Comparison of ENCODE assay signal across 2 cellular contexts in the genomic region with DNA sequence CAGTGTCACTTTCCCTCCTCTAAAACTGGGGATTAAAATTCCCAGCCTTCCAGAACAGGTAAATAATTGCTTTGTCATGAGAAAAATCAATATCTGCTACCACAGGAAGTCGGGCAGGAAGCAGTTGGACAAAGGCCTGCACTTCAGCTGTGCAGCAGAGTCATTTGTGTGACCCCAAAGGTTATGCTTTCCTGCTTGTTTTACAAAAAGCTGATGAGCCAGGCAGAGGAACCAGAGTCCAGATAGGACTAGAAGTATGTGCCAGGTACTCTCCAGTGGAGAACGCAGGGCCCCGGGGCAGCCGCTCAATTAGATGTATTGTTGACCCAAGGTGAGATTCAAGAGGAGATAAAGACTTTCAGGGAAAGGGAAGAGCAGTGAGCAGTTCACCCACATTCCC.
TF ChIP-seq lines count a peak whose summit lies in the region.

No MANE protein-coding gene starts in this region.

TF ChIP-seq in IMR-90, 13 proteins besides CTCF, POLR2A, EP300 and RAD21 (continued from another document):
- no peak for TF ChIP-seq MAZ (IDR thresholded peaks at IDR 0.05; ENCODE audit: borderline replicate concordance, low read depth, low read length)
- 0 out of 2 replicates have a peak, but pooled peaks have one; percentile 4 for TF ChIP-seq NFE2L2 (IDR thresholded peaks at IDR 0.05; ENCODE audit: low read depth, low read length)
- no peak for TF ChIP-seq RCOR1 (IDR thresholded peaks at IDR 0.05; ENCODE audit: insufficient replicate concordance, low read length)
- TF ChIP-seq FOS (IDR thresholded peaks at IDR 0.05; ENCODE audit: low read depth, low read length) = no peak
- TF ChIP-seq, protein P1, sequence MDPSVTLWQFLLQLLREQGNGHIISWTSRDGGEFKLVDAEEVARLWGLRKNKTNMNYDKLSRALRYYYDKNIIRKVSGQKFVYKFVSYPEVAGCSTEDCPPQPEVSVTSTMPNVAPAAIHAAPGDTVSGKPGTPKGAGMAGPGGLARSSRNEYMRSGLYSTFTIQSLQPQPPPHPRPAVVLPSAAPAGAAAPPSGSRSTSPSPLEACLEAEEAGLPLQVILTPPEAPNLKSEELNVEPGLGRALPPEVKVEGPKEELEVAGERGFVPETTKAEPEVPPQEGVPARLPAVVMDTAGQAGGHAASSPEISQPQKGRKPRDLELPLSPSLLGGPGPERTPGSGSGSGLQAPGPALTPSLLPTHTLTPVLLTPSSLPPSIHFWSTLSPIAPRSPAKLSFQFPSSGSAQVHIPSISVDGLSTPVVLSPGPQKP (IDR thresholded peaks at IDR 0.05; ENCODE audit: borderline replicate concordance, low read depth, low read length) = no peak
- TF ChIP-seq, protein P2, sequence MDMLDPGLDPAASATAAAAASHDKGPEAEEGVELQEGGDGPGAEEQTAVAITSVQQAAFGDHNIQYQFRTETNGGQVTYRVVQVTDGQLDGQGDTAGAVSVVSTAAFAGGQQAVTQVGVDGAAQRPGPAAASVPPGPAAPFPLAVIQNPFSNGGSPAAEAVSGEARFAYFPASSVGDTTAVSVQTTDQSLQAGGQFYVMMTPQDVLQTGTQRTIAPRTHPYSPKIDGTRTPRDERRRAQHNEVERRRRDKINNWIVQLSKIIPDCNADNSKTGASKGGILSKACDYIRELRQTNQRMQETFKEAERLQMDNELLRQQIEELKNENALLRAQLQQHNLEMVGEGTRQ (IDR thresholded peaks at IDR 0.05; ENCODE audit: low read depth, low read length) = no peak
- no peak for TF ChIP-seq CEBPB (IDR thresholded peaks at IDR 0.05; ENCODE audit: low read depth, low read length)
- TF ChIP-seq BHLHE40 (IDR thresholded peaks at IDR 0.05; ENCODE audit: low read depth, low read length) = no peak

TF ChIP-seq in liver, 16 proteins besides CTCF, POLR2A, EP300 and RAD21 (continued from another document):
- TF ChIP-seq, protein P3, sequence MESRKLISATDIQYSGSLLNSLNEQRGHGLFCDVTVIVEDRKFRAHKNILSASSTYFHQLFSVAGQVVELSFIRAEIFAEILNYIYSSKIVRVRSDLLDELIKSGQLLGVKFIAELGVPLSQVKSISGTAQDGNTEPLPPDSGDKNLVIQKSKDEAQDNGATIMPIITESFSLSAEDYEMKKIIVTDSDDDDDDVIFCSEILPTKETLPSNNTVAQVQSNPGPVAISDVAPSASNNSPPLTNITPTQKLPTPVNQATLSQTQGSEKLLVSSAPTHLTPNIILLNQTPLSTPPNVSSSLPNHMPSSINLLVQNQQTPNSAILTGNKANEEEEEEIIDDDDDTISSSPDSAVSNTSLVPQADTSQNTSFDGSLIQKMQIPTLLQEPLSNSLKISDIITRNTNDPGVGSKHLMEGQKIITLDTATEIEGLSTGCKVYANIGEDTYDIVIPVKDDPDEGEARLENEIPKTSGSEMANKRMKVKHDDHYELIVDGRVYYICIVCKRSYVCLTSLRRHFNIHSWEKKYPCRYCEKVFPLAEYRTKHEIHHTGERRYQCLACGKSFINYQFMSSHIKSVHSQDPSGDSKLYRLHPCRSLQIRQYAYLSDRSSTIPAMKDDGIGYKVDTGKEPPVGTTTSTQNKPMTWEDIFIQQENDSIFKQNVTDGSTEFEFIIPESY (IDR thresholded peaks at IDR 0.05) = peak; percentile 69
- TF ChIP-seq FOXA1 (IDR thresholded peaks at IDR 0.05) (peak; percentile 48), HNF4G (IDR thresholded peaks at IDR 0.05) (peak; percentile 74), JUND (IDR thresholded peaks at IDR 0.05) (peak; percentile 80 to 86), GABPA (IDR thresholded peaks at IDR 0.05 in 1 of 2, conservative IDR thresholded peaks at IDR 0.05 in 1 of 2) (peak; percentile 82 to 88), FOXA2 (IDR thresholded peaks at IDR 0.05) (no peak), HNF4A (conservative IDR thresholded peaks at IDR 0.05) (peak; percentile 91), RXRA (IDR thresholded peaks at IDR 0.05) (peak; percentile 89 to 93), EGR1 (IDR thresholded peaks at IDR 0.05; ENCODE audit: low read depth in 2 of 2) (peak; percentile 68 to 70)
- TF ChIP-seq, protein P4, sequence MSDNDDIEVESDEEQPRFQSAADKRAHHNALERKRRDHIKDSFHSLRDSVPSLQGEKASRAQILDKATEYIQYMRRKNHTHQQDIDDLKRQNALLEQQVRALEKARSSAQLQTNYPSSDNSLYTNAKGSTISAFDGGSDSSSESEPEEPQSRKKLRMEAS (IDR thresholded peaks at IDR 0.05) = peak; percentile 92
- TF ChIP-seq, protein P5, sequence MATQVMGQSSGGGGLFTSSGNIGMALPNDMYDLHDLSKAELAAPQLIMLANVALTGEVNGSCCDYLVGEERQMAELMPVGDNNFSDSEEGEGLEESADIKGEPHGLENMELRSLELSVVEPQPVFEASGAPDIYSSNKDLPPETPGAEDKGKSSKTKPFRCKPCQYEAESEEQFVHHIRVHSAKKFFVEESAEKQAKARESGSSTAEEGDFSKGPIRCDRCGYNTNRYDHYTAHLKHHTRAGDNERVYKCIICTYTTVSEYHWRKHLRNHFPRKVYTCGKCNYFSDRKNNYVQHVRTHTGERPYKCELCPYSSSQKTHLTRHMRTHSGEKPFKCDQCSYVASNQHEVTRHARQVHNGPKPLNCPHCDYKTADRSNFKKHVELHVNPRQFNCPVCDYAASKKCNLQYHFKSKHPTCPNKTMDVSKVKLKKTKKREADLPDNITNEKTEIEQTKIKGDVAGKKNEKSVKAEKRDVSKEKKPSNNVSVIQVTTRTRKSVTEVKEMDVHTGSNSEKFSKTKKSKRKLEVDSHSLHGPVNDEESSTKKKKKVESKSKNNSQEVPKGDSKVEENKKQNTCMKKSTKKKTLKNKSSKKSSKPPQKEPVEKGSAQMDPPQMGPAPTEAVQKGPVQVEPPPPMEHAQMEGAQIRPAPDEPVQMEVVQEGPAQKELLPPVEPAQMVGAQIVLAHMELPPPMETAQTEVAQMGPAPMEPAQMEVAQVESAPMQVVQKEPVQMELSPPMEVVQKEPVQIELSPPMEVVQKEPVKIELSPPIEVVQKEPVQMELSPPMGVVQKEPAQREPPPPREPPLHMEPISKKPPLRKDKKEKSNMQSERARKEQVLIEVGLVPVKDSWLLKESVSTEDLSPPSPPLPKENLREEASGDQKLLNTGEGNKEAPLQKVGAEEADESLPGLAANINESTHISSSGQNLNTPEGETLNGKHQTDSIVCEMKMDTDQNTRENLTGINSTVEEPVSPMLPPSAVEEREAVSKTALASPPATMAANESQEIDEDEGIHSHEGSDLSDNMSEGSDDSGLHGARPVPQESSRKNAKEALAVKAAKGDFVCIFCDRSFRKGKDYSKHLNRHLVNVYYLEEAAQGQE (IDR thresholded peaks at IDR 0.05) = peak; percentile 76
- TF ChIP-seq, protein P6, sequence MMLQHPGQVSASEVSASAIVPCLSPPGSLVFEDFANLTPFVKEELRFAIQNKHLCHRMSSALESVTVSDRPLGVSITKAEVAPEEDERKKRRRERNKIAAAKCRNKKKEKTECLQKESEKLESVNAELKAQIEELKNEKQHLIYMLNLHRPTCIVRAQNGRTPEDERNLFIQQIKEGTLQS (IDR thresholded peaks at IDR 0.05) = peak; percentile 38
